Comparison of ENCODE assay signal across 7 cellular contexts in the genomic region with DNA sequence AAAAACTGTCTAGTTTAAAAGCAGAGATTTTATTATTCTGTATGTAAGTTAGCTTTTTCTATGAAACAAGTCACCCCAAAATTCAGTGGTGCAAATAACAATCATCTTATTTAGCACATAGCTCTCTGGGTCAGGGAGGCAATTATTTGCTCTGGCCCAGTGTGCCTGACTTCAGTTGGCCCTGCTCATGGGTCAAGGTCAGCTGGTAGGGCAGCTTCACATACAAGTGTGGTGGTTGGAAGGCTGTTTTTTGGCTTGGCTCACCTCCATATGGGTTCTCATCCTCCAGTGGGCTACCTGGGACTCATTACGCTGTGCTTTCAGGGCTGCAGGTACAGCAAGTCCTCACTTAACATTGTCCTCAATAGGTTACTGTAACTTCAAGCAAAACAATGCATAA.
"Had no signal": no experiment of that assay in that cellular context is flagged by ENCODE, and none has a peak within 500 bp of the region (broad histone marks: within the 10 kb centered on the region; RNA-seq: fewer than 3 reads in every experiment).

No MANE protein-coding gene starts in this region.

- H3K4me3 ChIP-seq: GM23338 had no signal

- FAIRE-seq: H1, H54, HTR-8/SVneo had no signal

- ATAC-seq: GM23338 had no signal

- DNase-seq: H9, HCEC 1CT, KBM-7 had no signal

- H2AFZ ChIP-seq: GM23338 had no signal

- H3K4me2 ChIP-seq: GM23338 had no signal
